Comparison of ENCODE assay signal across 14 cellular contexts in the genomic region with DNA sequence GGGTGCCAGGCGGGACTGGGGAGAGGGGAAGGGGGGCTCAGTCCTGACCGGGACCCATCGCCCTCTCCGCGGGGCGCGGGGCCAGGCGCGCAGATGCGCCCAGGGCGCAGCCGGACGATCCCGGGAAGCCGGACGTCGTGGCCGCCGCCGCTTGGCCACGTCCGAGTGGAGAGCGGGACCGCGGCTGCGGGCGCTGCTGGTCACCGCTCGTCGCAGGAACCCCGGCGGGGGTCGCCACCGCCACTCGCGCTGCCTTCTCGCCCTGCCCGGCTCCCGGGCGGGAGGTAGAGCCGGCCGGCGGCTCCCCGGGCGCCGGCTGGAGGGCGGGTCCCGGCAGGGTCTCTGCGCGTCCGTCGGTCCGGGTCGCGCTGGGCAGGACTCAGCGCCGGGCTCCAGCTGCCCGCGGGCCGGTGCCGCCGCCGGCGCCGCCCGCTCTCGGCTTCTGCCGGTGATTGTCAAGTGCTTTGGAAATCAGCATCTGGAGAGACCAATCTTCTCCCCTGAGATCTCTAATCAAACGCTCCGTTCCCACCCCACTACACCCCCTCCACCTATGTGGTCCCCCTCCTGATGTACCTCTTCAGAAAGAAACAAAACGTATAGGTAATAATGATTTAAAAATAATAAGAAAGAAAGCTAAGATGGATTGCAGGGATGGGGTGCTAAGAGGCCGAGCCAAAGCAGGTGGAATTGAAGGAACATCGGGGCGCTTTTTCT.
A peak's percentile ranks its signal among the peaks of the same experiment; 100 is the strongest.
DNase-seq lines count a peak whose midpoint lies in the region; ATAC-seq and TF ChIP-seq lines count a peak whose summit lies in the region.
"Had no signal": no experiment of that assay in that cellular context is flagged by ENCODE, and none has a peak within 500 bp of the region (broad histone marks: within the 10 kb centered on the region; RNA-seq: fewer than 3 reads in every experiment).

No MANE protein-coding gene starts in this region.

- no peaks in the 10 kb centered on the region for H3K4me1 ChIP-seq in breast epithelium
- peaks cover 6% of the 10 kb centered on the region for H3K4me1 ChIP-seq in ectodermal cell (ENCODE audit: control insufficient read depth, insufficient read depth, low read length)
- H3K4me1 ChIP-seq in lower lobe of right lung = peaks cover 4% of the 10 kb centered on the region
- H3K4me1 ChIP-seq in urinary bladder (ENCODE audit: insufficient read depth) = no peaks in the 10 kb centered on the region
- peaks cover 0 to 11% (median 0%) of the 10 kb centered on the region in 4 donors for H3K4me1 ChIP-seq in Peyer's patch
- H3K4me1 ChIP-seq: SJCRH30 had no signal

- BruUV-seq in MCF 10A (replicated peaks; lab: Mats Ljungman, UMichigan) = no TSS peak

- 0 to 1% methylated on average over 74 of the region's 74 CpGs for WGBS in ectodermal cell, 2 experiments
- WGBS in urinary bladder = under 1% methylated on average over 74 of the region's 74 CpGs

- H3K27ac ChIP-seq in breast epithelium = no peak overlapping the region
- H3K27ac ChIP-seq in ectodermal cell (ENCODE audit: insufficient read depth, low read depth, low read length, poor library complexity, severe bottlenecking) = no peak overlapping the region
- no peak overlapping the region for H3K27ac ChIP-seq in lower lobe of right lung
- H3K27ac ChIP-seq in urinary bladder (ENCODE audit: low read depth) = no peak overlapping the region
- H3K27ac ChIP-seq in Peyer's patch = no peak overlapping the region
- H3K27ac ChIP-seq: SJCRH30 had no signal

- no peaks in the 10 kb centered on the region for H3K36me3 Mint-ChIP-seq in MCF 10A (ENCODE audit: insufficient read depth, unreplicated experiment)
- H3K36me3 Mint-ChIP-seq: activated naive CD4-positive, alpha-beta T cell treated with anti-CD3 and anti-CD28 coated beads, Interleukin-2, amount 50 U/mL, for 24 hours had no signal

- no peaks in the 10 kb centered on the region for H3K36me3 ChIP-seq in breast epithelium
- H3K36me3 ChIP-seq in ectodermal cell (ENCODE audit: control insufficient read depth, insufficient read depth, low read length) = no peaks in the 10 kb centered on the region
- H3K36me3 ChIP-seq in lower lobe of right lung = no peaks in the 10 kb centered on the region
- no peaks in the 10 kb centered on the region for H3K36me3 ChIP-seq in urinary bladder (ENCODE audit: insufficient read depth)
- H3K36me3 ChIP-seq in Peyer's patch = no peaks in the 10 kb centered on the region
- H3K36me3 ChIP-seq: SJCRH30 had no signal

- no peak for TF ChIP-seq CTCF in breast epithelium (IDR thresholded peaks at IDR 0.05)
- no peak for TF ChIP-seq CTCF in MCF 10A (IDR thresholded peaks at IDR 0.05; ENCODE audit: unreplicated experiment)
- no peak for TF ChIP-seq CTCF in lower lobe of right lung (IDR thresholded peaks at IDR 0.05)
- TF ChIP-seq CTCF in Peyer's patch (IDR thresholded peaks at IDR 0.05) = no peak

- peaks cover 90% of the 10 kb centered on the region for H3K27me3 Mint-ChIP-seq in MCF 10A (ENCODE audit: insufficient read depth, unreplicated experiment)

- intact Hi-C loops in breast epithelium (cut with DNase I; ENCODE audit: low total_unique reads) (no loop called here), MCF 10A (cut with micrococcal nuclease) (no loop called here), lower lobe of right lung (cut with DNase I) (no loop called here)

- no peaks in the 10 kb centered on the region for H3K9me3 Mint-ChIP-seq in MCF 10A (ENCODE audit: unreplicated experiment)
- H3K9me3 Mint-ChIP-seq: activated naive CD4-positive, alpha-beta T cell treated with anti-CD3 and anti-CD28 coated beads, Interleukin-2, amount 50 U/mL, for 24 hours had no signal

- ATAC-seq in lower lobe of right lung = peak; percentile 16 to 32

- no peak overlapping the region for H3K4me3 Mint-ChIP-seq in MCF 10A (ENCODE audit: unreplicated experiment)
- H3K4me3 Mint-ChIP-seq: activated naive CD4-positive, alpha-beta T cell treated with anti-CD3 and anti-CD28 coated beads, Interleukin-2, amount 50 U/mL, for 24 hours had no signal

- no peak overlapping the region for H3K27ac Mint-ChIP-seq in MCF 10A (ENCODE audit: low read depth, unreplicated experiment)
- H3K27ac Mint-ChIP-seq: activated naive CD4-positive, alpha-beta T cell treated with anti-CD3 and anti-CD28 coated beads, Interleukin-2, amount 50 U/mL, for 24 hours had no signal

- DNase-seq in breast epithelium (ENCODE audit: low spot score in 2 of 2) (no peak), MCF 10A (ENCODE audit: unreplicated experiment) (no peak), lower lobe of right lung (no peak), Peyer's patch (no peak), AML-193 (lab: John Stamatoyannopoulos, UW) (no peak), ureter (ENCODE audit: low spot score) (no peak)
- DNase-seq: activated CD4-positive, alpha-beta T cell treated with anti-CD3 and anti-CD28 coated beads, Interleukin-2, amount 50 U/mL, for 1 hour; C1 segment of cervical spinal cord; SJCRH30; stimulated activated CD4-positive, alpha-beta T cell treated with anti-CD3 and anti-CD28 coated beads, Interleukin-12 subunit alpha, Interleukin-12 subunit beta, amount 100 ng/mL, for 4 hours; stimulated activated naive CD4-positive, alpha-beta T cell treated with Interleukin-2 at 50 U/mL for 16 hours had no signal

- CTCF ChIA-PET in MCF 10A (lab: Yijun Ruan, JAX) = interaction anchor here (0.6 to 1.2 kb wide), 3 partner anchors 14 to 665 kb away, joined by 3 to 4 read pairs (median 3); no protein-coding TSS in a partner anchor

- H3K4me1 Mint-ChIP-seq in MCF 10A (ENCODE audit: insufficient read depth, unreplicated experiment) = no peaks in the 10 kb centered on the region
- H3K4me1 Mint-ChIP-seq: activated naive CD4-positive, alpha-beta T cell treated with anti-CD3 and anti-CD28 coated beads, Interleukin-2, amount 50 U/mL, for 24 hours had no signal

- POLR2A ChIA-PET in MCF 10A (lab: Yijun Ruan, JAX) = interaction anchor here (0.6 kb wide), 1 partner anchor 1197 kb away, joined by 3 read pairs; no protein-coding TSS in a partner anchor

- H3K4me3 ChIP-seq in breast epithelium (peak overlapping the region; percentile 32 to 61 (median 41)), ectodermal cell (ENCODE audit: insufficient read depth, low read depth, low read length) (peak overlapping the region; percentile 37), lower lobe of right lung (peak overlapping the region; percentile 31), urinary bladder (ENCODE audit: low read depth, low read length) (peak overlapping the region; percentile 30), Peyer's patch (peak overlapping the region in 2 of 4 donors; percentile 21 to 36)
- H3K4me3 ChIP-seq: SJCRH30 had no signal

- H3K27me3 ChIP-seq in breast epithelium (peaks cover 10 to 71% of the 10 kb centered on the region in 2 donors), ectodermal cell (ENCODE audit: control insufficient read depth, insufficient read depth, low read length, poor library complexity, severe bottlenecking) (peaks cover 83% of the 10 kb centered on the region), lower lobe of right lung (ENCODE audit: low read depth) (peaks cover 52% of the 10 kb centered on the region), Peyer's patch (peaks cover 0 to 24% of the 10 kb centered on the region in 2 donors)
- H3K27me3 ChIP-seq: SJCRH30 had no signal

- TF ChIP-seq POLR2A in breast epithelium (IDR thresholded peaks at IDR 0.05) (no peak), Peyer's patch (IDR thresholded peaks at IDR 0.05) (no peak)

- no peaks in the 10 kb centered on the region for H3K9me3 ChIP-seq in breast epithelium
- H3K9me3 ChIP-seq in ectodermal cell (ENCODE audit: control insufficient read depth, low read length) = no peaks in the 10 kb centered on the region
- no peaks in the 10 kb centered on the region for H3K9me3 ChIP-seq in lower lobe of right lung
- H3K9me3 ChIP-seq in Peyer's patch = no peaks in the 10 kb centered on the region
- H3K9me3 ChIP-seq: SJCRH30 had no signal
